ENCODE assay signal across 8 cellular contexts in genomic region chr19:52139291-52140076, GRCh38.
DNase-seq lines count a peak whose midpoint lies in the region; ATAC-seq and TF ChIP-seq lines count a peak whose summit lies in the region.

Gene ZNF616, minus strand, starts transcription at chr19:52139938. Its CDS starts 9,426 bp downstream, at chr19:52130512.

- H3K27me3 Mint-ChIP-seq in nephron (ENCODE audit: low read depth): no peaks in the 10 kb centered on the region

- ATAC-seq in stimulated activated naive CD8-positive, alpha-beta T cell treated with anti-CD3 and anti-CD28 coated beads, Interleukin-15, Interleukin-2, amounts not matched to agents 100 U/mL and 50 U/mL, for 24 hours: peak; percentile 98

- peak; percentile 77 for TF ChIP-seq POLR2A in Raji (IDR thresholded peaks at IDR 0.05; ENCODE audit: insufficient read depth, low read depth, low read length)

- peaks cover 46% of the 10 kb centered on the region for H3K9me3 Mint-ChIP-seq in nephron

- peaks cover 49% of the 10 kb centered on the region for H3K36me3 Mint-ChIP-seq in nephron (ENCODE audit: low read depth)

- peak within 1 kb of the TSS; percentile 96 to 99 (median 96) for H3K4me3 Mint-ChIP-seq in nephron

- H3K4me1 Mint-ChIP-seq in nephron: peaks cover 14% of the 10 kb centered on the region

- TF ChIP-seq CTCF in fibroblast of pulmonary artery (IDR thresholded peaks at IDR 0.05; ENCODE audit: low read length, missing control alignments) (peak; percentile 60), nephron (IDR thresholded peaks at IDR 0.05; ENCODE audit: unreplicated experiment in 3 of 3) (peak; percentile 69 to 83 (median 70))

- DNase-seq in ELR (ENCODE audit: low read depth): peak; percentile 94
- peak; percentile 85 for DNase-seq in GOT3 (lab: John Stamatoyannopoulos, UW)
- DNase-seq in LoVo (ENCODE audit: low spot score): peak; percentile 94
- DNase-seq in activated effector memory CD4-positive, alpha-beta T cell treated with Interleukin-2 at 50 U/mL for 16 hours: peak; percentile 95
- peak; percentile 96 for DNase-seq in fibroblast of pulmonary artery (ENCODE audit: low read depth)
- DNase-seq in stimulated activated naive CD8-positive, alpha-beta T cell treated with anti-CD3 and anti-CD28 coated beads, Interleukin-15, Interleukin-2, amounts not matched to agents 100 U/mL and 50 U/mL, for 24 hours: peak; percentile 99

- peak within 1 kb of the TSS; percentile 83 for H3K4me3 ChIP-seq in fibroblast of pulmonary artery (replicated peaks; ENCODE audit: low read depth, low read length)

- H3K27ac Mint-ChIP-seq in nephron: peak within 1 kb of the TSS; percentile 88 to 98 (median 97)

Comparison
In these comparisons a context has a peak if more than half of its experiments do, and no peak if none do; other contexts are left out.
1. Peak in every context shown above with its lines: DNase-seq, ATAC-seq and H3K4me3 ChIP-seq.